Comparison of ENCODE assay signal across 10 cellular contexts in genomic region chr17:64628641-64629040, GRCh38. TPM values are rescaled to one million over a fixed set of nuclear protein-coding genes. Genes with fewer than 3 reads are reported as not detected.
DNase-seq lines count a peak whose midpoint lies in the region; ATAC-seq and TF ChIP-seq lines count a peak whose summit lies in the region.
"Had no signal": no experiment of that assay in that cellular context is flagged by ENCODE, and none has a peak within 500 bp of the region (broad histone marks: within the 10 kb centered on the region; RNA-seq: fewer than 3 reads in every experiment).

No MANE protein-coding gene starts in this region.

- no peaks in the 10 kb centered on the region for H3K27me3 ChIP-seq in upper lobe of left lung

- no peak overlapping the region for H3K4me3 ChIP-seq in upper lobe of left lung

- DNase-seq in stimulated activated CD4-positive, alpha-beta T cell treated with anti-CD3 and anti-CD28 coated beads, Interleukin-1b, Interleukin-23, amount 100 ng/mL, for 48 hours, result peak; percentile 32
- no peak for DNase-seq in stimulated activated CD4-positive, alpha-beta T cell treated with anti-CD3 and anti-CD28 coated beads, Interleukin-12 subunit alpha, Interleukin-12 subunit beta, amount 100 ng/mL, for 4 hours
- DNase-seq in stimulated activated naive CD8-positive, alpha-beta T cell treated with anti-CD3 and anti-CD28 coated beads, Interleukin-15, amount 100 ng/mL, for 72 hours, result peak; percentile 17 to 24
- DNase-seq in upper lobe of left lung, result no peak
- DNase-seq in middle frontal gyrus (ENCODE audit: extremely low spot score, low spot score), result no peak
- no peak for DNase-seq in SHP77 (lab: John Stamatoyannopoulos, UW)
- DNase-seq: NCI-H2081 treated with DMSO at 0.1 percent for 48 hours, T-helper 9 cell had no signal

- H3K4me1 Mint-ChIP-seq in activated naive CD8-positive, alpha-beta T cell (ENCODE audit: low read depth), result peaks cover 63% of the 10 kb centered on the region
- H3K4me1 Mint-ChIP-seq in stimulated activated naive CD8-positive, alpha-beta T cell treated with anti-CD3 and anti-CD28 coated beads, Interleukin-15, amount 100 ng/mL, for 72 hours, result peaks cover 72% of the 10 kb centered on the region

- peak overlapping the region in 1 of 4 donors; percentile 28 for H3K27ac ChIP-seq in upper lobe of left lung

- H3K4me3 Mint-ChIP-seq in activated naive CD8-positive, alpha-beta T cell, result peak overlapping the region; percentile 53
- peak overlapping the region; percentile 20 to 47 for H3K4me3 Mint-ChIP-seq in stimulated activated naive CD8-positive, alpha-beta T cell treated with anti-CD3 and anti-CD28 coated beads, Interleukin-15, amount 100 ng/mL, for 72 hours

- H3K27ac Mint-ChIP-seq in activated naive CD8-positive, alpha-beta T cell, result peak overlapping the region; percentile 59
- no peak overlapping the region for H3K27ac Mint-ChIP-seq in stimulated activated naive CD8-positive, alpha-beta T cell treated with anti-CD3 and anti-CD28 coated beads, Interleukin-15, amount 100 ng/mL, for 72 hours

- no peak for TF ChIP-seq EP300 in upper lobe of left lung (IDR thresholded peaks at IDR 0.05)

- WGBS in upper lobe of left lung, 2 donors, result 62 to 67% methylated on average over 1 of the region's 1 CpG

- TF ChIP-seq POLR2A in upper lobe of left lung (IDR thresholded peaks at IDR 0.05), result no peak

- no peaks in the 10 kb centered on the region for H3K9me3 Mint-ChIP-seq in activated naive CD8-positive, alpha-beta T cell (ENCODE audit: low read depth)
- H3K9me3 Mint-ChIP-seq in stimulated activated naive CD8-positive, alpha-beta T cell treated with anti-CD3 and anti-CD28 coated beads, Interleukin-15, amount 100 ng/mL, for 72 hours, result no peaks in the 10 kb centered on the region

- no peaks in the 10 kb centered on the region for H3K27me3 Mint-ChIP-seq in activated naive CD8-positive, alpha-beta T cell
- no peaks in the 10 kb centered on the region for H3K27me3 Mint-ChIP-seq in stimulated activated naive CD8-positive, alpha-beta T cell treated with anti-CD3 and anti-CD28 coated beads, Interleukin-15, amount 100 ng/mL, for 72 hours

- no peaks in the 10 kb centered on the region for H3K9me3 ChIP-seq in upper lobe of left lung

- H3K36me3 Mint-ChIP-seq in activated naive CD8-positive, alpha-beta T cell, result peaks cover 7% of the 10 kb centered on the region

- peak; percentile 72 for ATAC-seq in HG02610 (IDR thresholded peaks at IDR 0.05; ENCODE audit: unreplicated experiment)
- peak; percentile 98 for ATAC-seq in stimulated activated naive CD8-positive, alpha-beta T cell treated with anti-CD3 and anti-CD28 coated beads, Interleukin-15, amount 100 ng/mL, for 72 hours
- ATAC-seq in upper lobe of left lung (ENCODE audit: low FRiP score in 2 of 2), result no peak

- TF ChIP-seq CTCF in upper lobe of left lung (IDR thresholded peaks at IDR 0.05), result no peak

- peaks cover 37 to 77% (median 43%) of the 10 kb centered on the region in 4 donors for H3K4me1 ChIP-seq in upper lobe of left lung

- H3K36me3 ChIP-seq in upper lobe of left lung, result no peaks in the 10 kb centered on the region

RNA-seq across cellular contexts. Expression of gene SMURF2, which starts 33.5 kb away (rescaled TPM):
- total RNA-seq in upper lobe of left lung, result 10 to 100 TPM; 24.1 to 58.2 (median 34.9) TPM

Comparison
In these comparisons a context has a peak if more than half of its experiments do, and no peak if none do; other contexts are left out.
1. DNase-seq: peak in stimulated activated CD4-positive, alpha-beta T cell treated with anti-CD3 and anti-CD28 coated beads, Interleukin-1b, Interleukin-23, amount 100 ng/mL, for 48 hours (single experiment) and stimulated activated naive CD8-positive, alpha-beta T cell treated with anti-CD3 and anti-CD28 coated beads, Interleukin-15, amount 100 ng/mL, for 72 hours (2 of 2); none in stimulated activated CD4-positive, alpha-beta T cell treated with anti-CD3 and anti-CD28 coated beads, Interleukin-12 subunit alpha, Interleukin-12 subunit beta, amount 100 ng/mL, for 4 hours (single experiment), upper lobe of left lung (0 of 2), middle frontal gyrus (single experiment) and SHP77 (0 of 2).
2. ATAC-seq: peak in HG02610 (single experiment) and stimulated activated naive CD8-positive, alpha-beta T cell treated with anti-CD3 and anti-CD28 coated beads, Interleukin-15, amount 100 ng/mL, for 72 hours (single experiment); none in upper lobe of left lung (0 of 2).